In the genomic region with DNA sequence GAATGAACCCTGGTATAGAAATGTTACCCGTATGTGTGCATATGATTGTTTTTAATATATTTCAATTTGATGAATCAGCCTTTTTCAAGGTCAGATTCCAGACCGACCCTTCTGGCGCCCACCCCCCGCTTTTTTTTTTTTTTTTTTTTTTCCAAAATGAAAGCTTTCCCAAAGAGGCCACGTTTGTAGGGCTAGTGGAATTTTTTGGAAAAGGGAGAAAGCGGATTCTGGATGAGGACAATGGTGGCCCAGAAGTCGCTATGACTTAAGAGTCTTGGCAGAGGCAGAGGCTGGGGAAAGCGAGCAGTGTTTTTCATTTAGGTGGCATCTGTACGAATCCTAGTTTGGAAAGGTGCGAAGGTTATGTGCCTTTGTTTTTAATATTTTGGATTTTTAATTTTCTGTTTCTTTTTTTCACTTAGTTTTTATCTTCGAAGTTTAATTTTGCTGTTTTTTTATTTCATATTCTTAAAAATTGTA, we compare ENCODE assay signal across 8 cellular contexts. TPM values are rescaled to one million over a fixed set of nuclear protein-coding genes. Genes with fewer than 3 reads are reported as not detected.
A peak's percentile ranks its signal among the peaks of the same experiment; 100 is the strongest.
DNase-seq lines count a peak whose midpoint lies in the region; ATAC-seq, FAIRE-seq and TF ChIP-seq lines count a peak whose summit lies in the region.

No MANE protein-coding gene starts in this region.

- FAIRE-seq in GM12891 (lab: Jason Lieb, UNC): no peak

- no peaks in the 10 kb centered on the region for H3K79me2 ChIP-seq in PC-3 (ENCODE audit: low read length)

- no peaks in the 10 kb centered on the region for H3K9me3 ChIP-seq in PC-3 (ENCODE audit: low read length)
- no peaks in the 10 kb centered on the region for H3K9me3 ChIP-seq in prostate gland

- no peak overlapping the region for H3K27ac ChIP-seq in PC-3 (ENCODE audit: low read length)
- H3K27ac ChIP-seq in prostate gland: peak overlapping the region; percentile 70 to 76

- WGBS in prostate gland: 19% methylated on average over 11 of the region's 11 CpGs
- WGBS in lower leg skin, 2 donors: 16 to 38% methylated on average over 11 of the region's 11 CpGs

- intact Hi-C loops in PC-3 (cut with micrococcal nuclease): no loop called here
- intact Hi-C loops in prostate gland (cut with DNase I): no loop called here
- intact Hi-C loops in lower leg skin (cut with DNase I; ENCODE audit: low total_unique reads): no loop called here

- H3K27me3 ChIP-seq in GM06990 (replicated peaks; ENCODE audit: control insufficient read depth, insufficient read depth, low read length) (no peaks in the 10 kb centered on the region), PC-3 (ENCODE audit: low read length) (no peaks in the 10 kb centered on the region), prostate gland (replicated peaks; ENCODE audit: insufficient read depth) (no peaks in the 10 kb centered on the region)

- H3K9ac ChIP-seq in PC-3 (ENCODE audit: low read length): peak overlapping the region; percentile 62

- H3K4me3 ChIP-seq in GM06990 (replicated peaks; ENCODE audit: low read depth, low read length) (peak overlapping the region; percentile 63), PC-3 (ENCODE audit: low read length) (peak overlapping the region; percentile 77), epithelial cell of proximal tubule (ENCODE audit: low read depth, low read length) (peak overlapping the region; percentile 74), prostate gland (peak overlapping the region; percentile 35 to 38), lower leg skin (ENCODE audit: low read depth, poor library complexity, severe bottlenecking) (no peak overlapping the region)

- POLR2A ChIA-PET in PC-3 (lab: Charles Lee; ENCODE audit: unreplicated experiment): interaction anchor here (0.6 kb wide), 3 partner anchors 547 to 1672 kb away, joined by 3 to 6 read pairs (median 5); a partner anchor contains a TSS

- H2AFZ ChIP-seq in PC-3 (ENCODE audit: low read length): peak overlapping the region; percentile 95

- H3K36me3 ChIP-seq in GM06990 (ENCODE audit: control insufficient read depth, insufficient read depth, low read length) (no peaks in the 10 kb centered on the region), PC-3 (ENCODE audit: low read depth, low read length) (no peaks in the 10 kb centered on the region), prostate gland (no peaks in the 10 kb centered on the region)

- no peaks in the 10 kb centered on the region for H4K20me1 ChIP-seq in PC-3 (ENCODE audit: low read length)

- CTCF ChIA-PET in PC-3 (lab: Charles Lee): interaction anchor here (0.6 kb wide), 1 partner anchor 10 kb away, joined by 4 read pairs; no protein-coding TSS in a partner anchor

- no peak for ATAC-seq in PC-3

- no peaks in the 10 kb centered on the region for H3K9me2 ChIP-seq in PC-3 (replicated peaks; ENCODE audit: low read length)

- DNase-seq in GM06990 (ENCODE audit: extremely low read depth, insufficient read length) (no peak), PC-3 (no peak), epithelial cell of proximal tubule (ENCODE audit: low read depth) (no peak), prostate gland (ENCODE audit: low spot score) (no peak), foreskin melanocyte (no peak), GM12891 (ENCODE audit: insufficient read length, low spot score) (no peak), lower leg skin (ENCODE audit: low spot score in 2 of 2) (no peak)
- DNase-seq in effector CD8-positive, alpha-beta T cell (lab: John Stamatoyannopoulos, UW): no peak

- peak overlapping the region; percentile 79 for H3K4me2 ChIP-seq in PC-3 (ENCODE audit: low read length)

- TF ChIP-seq CTCF in GM06990 (IDR thresholded peaks at IDR 0.05; ENCODE audit: insufficient read depth, low read length, poor library complexity, severe bottlenecking) (no peak), PC-3 (conservative IDR thresholded peaks at IDR 0.05; ENCODE audit: low read depth, low read length) (no peak), epithelial cell of proximal tubule (conservative IDR thresholded peaks at IDR 0.05; ENCODE audit: low read depth, low read length) (no peak), prostate gland (IDR thresholded peaks at IDR 0.05) (no peak), lower leg skin (IDR thresholded peaks at IDR 0.05) (no peak)

- TF ChIP-seq POLR2A in prostate gland (IDR thresholded peaks at IDR 0.05) (no peak), GM12891 (IDR thresholded peaks at IDR 0.05; ENCODE audit: low read depth, low read length) (no peak), lower leg skin (IDR thresholded peaks at IDR 0.05) (no peak)

- H3K4me1 ChIP-seq in PC-3 (ENCODE audit: insufficient read depth, low read length) (no peaks in the 10 kb centered on the region), prostate gland (replicated peaks) (no peaks in the 10 kb centered on the region)

- no TSS peak for BruUV-seq in PC-3 (replicated peaks; lab: Mats Ljungman, UMichigan)

- H3F3A ChIP-seq in PC-3 (ENCODE audit: low read length, unreplicated experiment): no peaks in the 10 kb centered on the region

TF ChIP-seq in GM12891, 5 proteins besides CTCF, POLR2A, EP300 and RAD21:
- no peak for TF ChIP-seq POU2F2 (IDR thresholded peaks at IDR 0.05; ENCODE audit: low read depth, low read length)
- no peak for TF ChIP-seq SPI1 (IDR thresholded peaks at IDR 0.05; ENCODE audit: low read depth, low read length)
- TF ChIP-seq PAX5 (IDR thresholded peaks at IDR 0.05; ENCODE audit: insufficient read depth, low read length, severe bottlenecking): no peak
- TF ChIP-seq TAF1 (IDR thresholded peaks at IDR 0.05; ENCODE audit: low read depth, low read length): no peak
- TF ChIP-seq POLR2AphosphoS5 (IDR thresholded peaks at IDR 0.05; ENCODE audit: low read depth, low read length): no peak
TF ChIP-seq in GM12891: peak in this region for 0.

RNA-seq across cellular contexts. Expression of a gene that starts 14.6 kb away (rescaled TPM):
- 164 and 258 TPM in 2 replicates for total RNA-seq in PC-3 (2014; rRNA removed)
- total RNA-seq in epithelial cell of proximal tubule: 83.4 and 90.5 TPM in 2 replicates
- 100 to 1,000 TPM in 1 of 2 donors, 10 to 100 TPM in 1; 85.3 to 131 TPM for total RNA-seq in prostate gland
- 99.7 TPM for polyA plus RNA-seq in GM12891 (2012; ENCODE audit: low read depth, missing spikeins)
- total RNA-seq in lower leg skin: 10 to 100 TPM; 52.8 to 75.6 (median 65.9) TPM

RNA-seq across cellular contexts. Expression of a gene that starts 15.1 kb away (rescaled TPM):
- 71.5 and 87.0 TPM in 2 replicates for total RNA-seq in PC-3 (2014; rRNA removed)
- 41.2 and 57.0 TPM in 2 replicates for total RNA-seq in epithelial cell of proximal tubule
- total RNA-seq in prostate gland: 10 to 100 TPM; 45.0 to 49.0 TPM
- 30.0 TPM for polyA plus RNA-seq in GM12891 (2012; ENCODE audit: low read depth, missing spikeins)
- 10 to 100 TPM; 22.2 to 35.4 (median 31.2) TPM for total RNA-seq in lower leg skin

RNA-seq across cellular contexts. Expression of a gene that starts 51.7 kb away (rescaled TPM):
- total RNA-seq in PC-3 (2014; rRNA removed) (not detected in 2 replicates), epithelial cell of proximal tubule (0.80 and 2.9 TPM in 2 replicates), prostate gland (10 to 100 TPM in 1 of 2 donors, 1 to 10 TPM in 1; 3.6 to 10.5 TPM), lower leg skin (1 to 10 TPM in 1 of 4 donors, under 1 TPM in 2, not detected in 1; 0.53 to 1.4 (median 0.71) TPM)
- not detected for polyA plus RNA-seq in GM12891 (2012; ENCODE audit: low read depth, missing spikeins)
